In the genomic region with DNA sequence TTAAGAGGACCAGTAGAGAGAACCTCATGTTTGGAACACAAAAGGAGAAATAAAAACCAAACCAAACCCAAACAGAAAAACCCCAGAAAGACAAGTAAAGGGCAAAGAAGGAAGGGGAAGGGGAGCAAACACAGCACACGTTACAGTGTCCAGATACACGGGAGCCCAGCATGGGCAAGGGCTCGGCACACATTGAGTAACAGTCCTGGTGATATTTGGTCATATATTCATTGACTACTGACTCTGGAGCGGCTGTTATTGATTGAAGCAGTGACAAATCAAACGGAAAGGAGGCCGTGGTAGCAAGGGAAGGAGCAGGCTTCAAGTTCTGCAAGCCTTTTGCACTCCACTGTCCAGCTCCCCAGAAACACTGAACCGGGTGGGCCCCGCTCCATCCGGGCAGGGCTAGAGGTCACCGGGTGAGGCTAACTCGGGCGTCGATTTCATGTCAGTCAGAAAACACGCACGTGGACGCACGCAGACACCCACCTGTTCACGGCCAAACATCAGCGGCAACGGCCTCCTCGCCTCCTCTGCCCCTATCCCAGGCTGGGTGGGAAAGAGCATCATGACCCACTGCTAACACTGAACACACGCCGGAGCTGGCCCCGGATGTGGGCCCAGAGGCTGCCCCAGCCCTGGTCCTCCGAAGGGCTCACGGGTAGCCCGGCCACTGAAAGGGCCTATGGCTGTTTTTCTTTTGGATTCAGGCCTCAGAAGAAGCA, we compare ENCODE assay signal across 1 cellular context.
TF ChIP-seq lines count a peak whose summit lies in the region.

No MANE protein-coding gene starts in this region.

TF ChIP-seq in endothelial cell of umbilical vein, 7 proteins besides CTCF, POLR2A, EP300 and RAD21:
- TF ChIP-seq JUN (IDR thresholded peaks at IDR 0.05; ENCODE audit: borderline replicate concordance, insufficient read depth, insufficient read length, low read depth) = no peak
- TF ChIP-seq MYC (IDR thresholded peaks at IDR 0.05; ENCODE audit: low read depth, low read length) = no peak
- TF ChIP-seq POLR2AphosphoS5 (IDR thresholded peaks at IDR 0.05; ENCODE audit: insufficient read depth, low read depth, low read length) = no peak
- TF ChIP-seq FOS (IDR thresholded peaks at IDR 0.05; ENCODE audit: borderline replicate concordance, insufficient read depth, low read length) = no peak
- no peak for TF ChIP-seq GATA2 (IDR thresholded peaks at IDR 0.05; ENCODE audit: insufficient read depth, insufficient read length, low read depth, low read length)
- TF ChIP-seq MAX (IDR thresholded peaks at IDR 0.05; ENCODE audit: insufficient read depth, insufficient read length) = no peak
- TF ChIP-seq EZH2 (IDR thresholded peaks at IDR 0.05; ENCODE audit: borderline replicate concordance, low read depth, low read length, severe bottlenecking) = no peak
